10 cellular contexts compared by ENCODE assay signal in genomic region chr6:110329729-110330436, GRCh38. TPM values are rescaled to one million over a fixed set of nuclear protein-coding genes. Genes with fewer than 3 reads are reported as not detected.
A peak's percentile ranks its signal among the peaks of the same experiment; 100 is the strongest.
DNase-seq lines count a peak whose midpoint lies in the region; ATAC-seq and TF ChIP-seq lines count a peak whose summit lies in the region.
"Had no signal": no experiment of that assay in that cellular context is flagged by ENCODE, and none has a peak within 500 bp of the region (broad histone marks: within the 10 kb centered on the region; RNA-seq: fewer than 3 reads in every experiment).

No MANE protein-coding gene starts in this region.

- H2AFZ ChIP-seq in hepatocyte = peak overlapping the region; percentile 29

- peak overlapping the region; percentile 57 for H3K27ac Mint-ChIP-seq in Caco-2 (ENCODE audit: unreplicated experiment)

- POLR2A ChIA-PET in Caco-2 (lab: Charles Lee) = no interaction called here

- intact Hi-C loops in Caco-2 (cut with micrococcal nuclease; ENCODE audit: unreplicated experiment) (no loop called here), prostate gland (cut with DNase I) (loop anchor here (5.0 kb wide), 1 partner anchor 62 kb away; no protein-coding TSS in a partner anchor)

- no TSS peak for BruUV-seq in Caco-2 (replicated peaks; lab: Mats Ljungman, UMichigan)

- no peaks in the 10 kb centered on the region for H3K27me3 ChIP-seq in Caco-2 (replicated peaks; ENCODE audit: control insufficient read depth, insufficient read depth, low read length)
- H3K27me3 ChIP-seq in hepatocyte = no peaks in the 10 kb centered on the region
- H3K27me3 ChIP-seq in prostate gland (replicated peaks; ENCODE audit: insufficient read depth) = no peaks in the 10 kb centered on the region
- H3K27me3 ChIP-seq: thyroid gland had no signal

- H3K4me1 Mint-ChIP-seq in Caco-2 (ENCODE audit: low read depth, unreplicated experiment) = peaks cover 15% of the 10 kb centered on the region

- H3K4me2 ChIP-seq in hepatocyte = peak overlapping the region; percentile 77

- H3K79me2 ChIP-seq in hepatocyte = no peaks in the 10 kb centered on the region

- H3K4me3 ChIP-seq in Caco-2 (ENCODE audit: low read depth, low read length) (peak overlapping the region; percentile 29), WI38 (ENCODE audit: low read depth, low read length) (peak overlapping the region; percentile 38), hepatocyte (no peak overlapping the region), prostate gland (peak overlapping the region; percentile 21 to 26)
- H3K4me3 ChIP-seq: thyroid gland had no signal

- TF ChIP-seq POLR2A in prostate gland (IDR thresholded peaks at IDR 0.05) = no peak

- no peaks in the 10 kb centered on the region for H4K20me1 ChIP-seq in hepatocyte (ENCODE audit: insufficient read depth, poor library complexity, severe bottlenecking)

- no peaks in the 10 kb centered on the region for H3K9me2 ChIP-seq in hepatocyte (replicated peaks; ENCODE audit: insufficient read depth)

- no peak for ATAC-seq in HG02870 (IDR thresholded peaks at IDR 0.05; ENCODE audit: unreplicated experiment)

- DNase-seq in Caco-2 (peak; percentile 57 to 65), hepatocyte (ENCODE audit: low spot score) (peak; percentile 48), prostate gland (ENCODE audit: low spot score) (no peak), NK-92 (lab: John Stamatoyannopoulos, UW; ENCODE audit: unreplicated experiment) (no peak), amniotic stem cell (lab: John Stamatoyannopoulos, UW) (no peak)
- no peak for DNase-seq in stimulated activated CD4-positive, alpha-beta T cell treated with anti-CD3 and anti-CD28 coated beads, Interleukin-2, amount 100 ng/mL, for 24 hours
- DNase-seq: SIG-M5 had no signal

- H3K9me3 ChIP-seq in Caco-2 (no peaks in the 10 kb centered on the region), hepatocyte (ENCODE audit: low read depth) (no peaks in the 10 kb centered on the region), prostate gland (no peaks in the 10 kb centered on the region)
- H3K9me3 ChIP-seq: thyroid gland had no signal

- peak overlapping the region; percentile 91 for H3K27ac ChIP-seq in hepatocyte
- H3K27ac ChIP-seq in prostate gland = peak overlapping the region; percentile 45 to 49
- H3K27ac ChIP-seq: thyroid gland had no signal

- no peaks in the 10 kb centered on the region for H3K27me3 Mint-ChIP-seq in Caco-2 (ENCODE audit: insufficient read depth, unreplicated experiment)

- H3K36me3 Mint-ChIP-seq in Caco-2 (ENCODE audit: insufficient read depth, unreplicated experiment) = peaks cover 5% of the 10 kb centered on the region

- no peaks in the 10 kb centered on the region for H3K9me3 Mint-ChIP-seq in Caco-2 (ENCODE audit: unreplicated experiment)

- peak overlapping the region; percentile 78 for H3K4me3 Mint-ChIP-seq in Caco-2 (ENCODE audit: unreplicated experiment)

- CTCF ChIA-PET in Caco-2 (lab: Charles Lee) = no interaction called here

- H3K36me3 ChIP-seq in Caco-2 (ENCODE audit: control insufficient read depth, insufficient read depth, low read length) = no peaks in the 10 kb centered on the region
- no peaks in the 10 kb centered on the region for H3K36me3 ChIP-seq in hepatocyte (replicated peaks; ENCODE audit: insufficient read depth, low read depth)
- no peaks in the 10 kb centered on the region for H3K36me3 ChIP-seq in prostate gland
- H3K36me3 ChIP-seq: thyroid gland had no signal

- H3K4me1 ChIP-seq in Caco-2 = peaks cover 26% of the 10 kb centered on the region
- H3K4me1 ChIP-seq in hepatocyte (ENCODE audit: insufficient read depth) = peaks cover 60% of the 10 kb centered on the region
- no peaks in the 10 kb centered on the region for H3K4me1 ChIP-seq in prostate gland (replicated peaks)

- WGBS in hepatocyte (ENCODE audit: low lambda C conversion rate, missing lambda C conversion rate) = 33% methylated on average over 18 of the region's 18 CpGs
- 10% methylated on average over 18 of the region's 18 CpGs for WGBS in prostate gland

- no peak for TF ChIP-seq CTCF in Caco-2 (IDR thresholded peaks at IDR 0.05; ENCODE audit: insufficient read depth in 1 of 2, low read depth in 1 of 2, low read length in 1 of 2, severe bottlenecking in 1 of 2, unreplicated experiment in 1 of 2)
- no peak for TF ChIP-seq CTCF in WI38 (IDR thresholded peaks at IDR 0.05; ENCODE audit: low read depth, low read length)
- no peak for TF ChIP-seq CTCF in hepatocyte (IDR thresholded peaks at IDR 0.05; ENCODE audit: poor library complexity)
- TF ChIP-seq CTCF in prostate gland (IDR thresholded peaks at IDR 0.05) = no peak

RNA-seq across cellular contexts. Expression of gene METTL24, which starts 28.3 kb away (rescaled TPM):
- 0.28 TPM in 1 of 2 replicates, not detected in the other for total RNA-seq in Caco-2 (2022)
- 3.2 and 5.7 TPM in 2 replicates for total RNA-seq in hepatocyte
- polyA plus RNA-seq in hepatocyte = 2.2 and 3.7 TPM in 2 replicates
- total RNA-seq in prostate gland = 1 to 10 TPM in 1 of 2 donors, under 1 TPM in 1; 0.96 to 3.0 TPM

Comparison
In these comparisons a context has a peak if more than half of its experiments do, and no peak if none do; other contexts are left out.
1. DNase-seq: peak in Caco-2 (2 of 2) and hepatocyte (single experiment); none in prostate gland (single experiment), stimulated activated CD4-positive, alpha-beta T cell treated with anti-CD3 and anti-CD28 coated beads, Interleukin-2, amount 100 ng/mL, for 24 hours (0 of 2), NK-92 (single experiment) and amniotic stem cell (single experiment).